Comparison of ENCODE assay signal across 1 cellular context in the genomic region with DNA sequence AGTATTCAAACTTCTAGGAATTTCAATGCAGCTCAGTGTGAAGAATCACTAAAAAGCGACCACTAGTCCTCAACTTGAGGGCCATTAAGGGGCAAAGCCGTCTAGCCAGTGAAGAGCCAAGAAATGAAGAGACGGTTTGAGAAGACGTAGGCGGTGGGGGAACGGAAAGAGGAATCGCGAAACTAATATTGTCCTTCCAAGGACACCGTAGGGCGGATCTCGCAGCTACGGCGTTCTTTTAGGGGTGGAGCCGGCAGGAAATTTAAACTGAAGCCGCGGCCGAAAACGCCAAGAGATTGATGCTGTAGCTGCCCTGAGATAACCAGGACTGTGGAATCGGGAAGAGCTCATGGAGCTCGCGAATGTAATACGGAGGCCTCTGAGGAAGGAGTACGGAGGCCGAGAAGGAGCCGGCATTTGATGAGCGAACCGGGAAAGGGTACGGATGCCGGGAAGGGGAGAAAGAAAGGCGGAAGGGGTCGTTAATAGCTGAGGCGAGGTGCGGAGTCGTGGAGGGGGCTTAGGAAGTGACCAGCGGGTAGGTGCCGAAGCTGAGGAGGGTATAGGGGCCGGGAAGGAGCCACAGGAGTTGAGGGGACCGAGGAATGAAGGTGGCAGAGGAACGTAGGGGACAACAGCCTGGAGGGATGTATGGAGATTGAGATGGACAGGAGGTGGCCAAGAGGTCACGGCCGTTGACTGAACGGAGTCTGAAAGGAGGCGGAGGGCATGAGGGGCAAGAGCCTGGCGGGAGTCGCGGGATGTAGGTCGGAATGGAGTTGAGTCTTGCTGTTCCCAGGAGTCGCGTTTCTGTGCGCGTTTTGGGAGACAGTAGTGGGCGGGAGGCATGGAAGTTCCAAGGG.
TF ChIP-seq lines count a peak whose summit lies in the region.

A gene with protein sequence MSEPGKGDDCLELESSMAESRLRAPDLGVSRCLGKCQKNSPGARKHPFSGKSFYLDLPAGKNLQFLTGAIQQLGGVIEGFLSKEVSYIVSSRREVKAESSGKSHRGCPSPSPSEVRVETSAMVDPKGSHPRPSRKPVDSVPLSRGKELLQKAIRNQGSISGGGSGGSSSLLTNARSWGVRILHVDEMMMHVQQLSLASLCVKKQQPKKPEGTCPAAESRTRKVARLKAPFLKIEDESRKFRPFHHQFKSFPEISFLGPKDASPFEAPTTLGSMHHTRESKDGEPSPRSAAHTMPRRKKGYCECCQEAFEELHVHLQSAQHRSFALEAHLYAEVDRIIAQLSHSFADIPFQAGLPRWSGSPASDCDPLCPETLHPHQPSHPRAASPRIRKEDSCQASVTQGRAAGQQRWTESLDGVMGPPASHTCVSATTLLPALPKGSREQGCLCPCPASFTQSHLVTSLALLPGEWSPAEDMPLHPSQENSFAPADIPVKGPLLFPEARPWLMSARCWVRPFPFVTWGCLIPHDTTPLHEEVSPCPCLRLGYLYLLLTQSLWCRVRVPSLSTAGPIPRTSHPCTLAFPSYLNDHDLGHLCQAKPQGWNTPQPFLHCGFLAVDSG (plus strand): TSS at position 265 of the 863 bp plus-strand sequence. CDS start 156 bp downstream, at position 421.

TF ChIP-seq in K562, 482 proteins besides CTCF, POLR2A, EP300 and RAD21 (continued from another document and continues in another):
- TF ChIP-seq FOXM1 (IDR thresholded peaks at IDR 0.05; ENCODE audit: low read depth) (peak; percentile 86), FOXM1 (CRISPR knock-in tag; IDR thresholded peaks at IDR 0.05; ENCODE audit: low read depth) (no peak), HDAC1 (IDR thresholded peaks at IDR 0.05) (peak; percentile 46 to 97; a peak in 3 of 4 replicates), CHCHD3 (CRISPR knock-in tag; IDR thresholded peaks at IDR 0.05) (no peak), ZKSCAN1 (IDR thresholded peaks at IDR 0.05; ENCODE audit: low read depth, low read length) (no peak), XRCC4 (IDR thresholded peaks at IDR 0.05; ENCODE audit: extremely low read depth, insufficient read depth, insufficient read length) (no peak), CEBPG (CRISPR knock-in tag; IDR thresholded peaks at IDR 0.05) (no peak), CEBPG (tag; conservative IDR thresholded peaks at IDR 0.05 in 1 of 2, IDR thresholded peaks at IDR 0.05 in 1 of 2) (no peak), HMG20A (CRISPR knock-in tag; conservative IDR thresholded peaks at IDR 0.05) (no peak), ZNF121 (CRISPR knock-in tag; conservative IDR thresholded peaks at IDR 0.05) (peak; percentile 3; the same call in 1 of the 2 replicates), POLR2B (IDR thresholded peaks at IDR 0.05; ENCODE audit: low read depth, partially characterized antibody) (peak; percentile 76), RBM25 (IDR thresholded peaks at IDR 0.05; ENCODE audit: low read depth, low read length, severe bottlenecking) (no peak), ZNF77 (CRISPR knock-in tag; IDR thresholded peaks at IDR 0.05) (no peak), GTF2E2 (tag; IDR thresholded peaks at IDR 0.05) (peak; percentile 37; the same call in 1 of the 2 replicates), HDAC2 (IDR thresholded peaks at IDR 0.05) (0 out of 2 replicates have a peak, but pooled peaks have one; percentile 17), BACH1 (tag; IDR thresholded peaks at IDR 0.05) (no peak; the same call in 1 of the 2 replicates), HNRNPH1 (optimal IDR thresholded peaks at IDR 0.05; ENCODE audit: low read depth, low read length) (no peak), PHF8 (IDR thresholded peaks at IDR 0.05; ENCODE audit: borderline replicate concordance, low read length) (peak; percentile 82; the same call in 1 of the 2 replicates), ETV1 (tag; conservative IDR thresholded peaks at IDR 0.05; ENCODE audit: low read depth) (peak; percentile 81), MYBL2 (IDR thresholded peaks at IDR 0.05; ENCODE audit: low read depth) (peak; percentile 92), MYBL2 (CRISPR knock-in tag; IDR thresholded peaks at IDR 0.05; ENCODE audit: borderline replicate concordance) (no peak), OTX1 (CRISPR knock-in tag; IDR thresholded peaks at IDR 0.05) (peak; percentile 46; the same call in 1 of the 2 replicates), KDM5B (IDR thresholded peaks at IDR 0.05; ENCODE audit: insufficient replicate concordance, low read depth, low read length) (peak; percentile 86), KAT2B (IDR thresholded peaks at IDR 0.05; ENCODE audit: low read depth, low read length) (no peak), SRSF7 (optimal IDR thresholded peaks at IDR 0.05; ENCODE audit: low read depth, low read length) (no peak), CCAR2 (IDR thresholded peaks at IDR 0.05; ENCODE audit: low read depth, low read length) (no peak)
- TF ChIP-seq, protein P1, sequence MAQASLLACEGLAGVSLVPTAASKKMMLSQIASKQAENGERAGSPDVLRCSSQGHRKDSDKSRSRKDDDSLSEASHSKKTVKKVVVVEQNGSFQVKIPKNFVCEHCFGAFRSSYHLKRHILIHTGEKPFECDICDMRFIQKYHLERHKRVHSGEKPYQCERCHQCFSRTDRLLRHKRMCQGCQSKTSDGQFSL (CRISPR knock-in tag; IDR thresholded peaks at IDR 0.05) = peak; percentile 79
- TF ChIP-seq, protein P1 (tag; IDR thresholded peaks at IDR 0.05) = no peak
- TF ChIP-seq, protein P2, sequence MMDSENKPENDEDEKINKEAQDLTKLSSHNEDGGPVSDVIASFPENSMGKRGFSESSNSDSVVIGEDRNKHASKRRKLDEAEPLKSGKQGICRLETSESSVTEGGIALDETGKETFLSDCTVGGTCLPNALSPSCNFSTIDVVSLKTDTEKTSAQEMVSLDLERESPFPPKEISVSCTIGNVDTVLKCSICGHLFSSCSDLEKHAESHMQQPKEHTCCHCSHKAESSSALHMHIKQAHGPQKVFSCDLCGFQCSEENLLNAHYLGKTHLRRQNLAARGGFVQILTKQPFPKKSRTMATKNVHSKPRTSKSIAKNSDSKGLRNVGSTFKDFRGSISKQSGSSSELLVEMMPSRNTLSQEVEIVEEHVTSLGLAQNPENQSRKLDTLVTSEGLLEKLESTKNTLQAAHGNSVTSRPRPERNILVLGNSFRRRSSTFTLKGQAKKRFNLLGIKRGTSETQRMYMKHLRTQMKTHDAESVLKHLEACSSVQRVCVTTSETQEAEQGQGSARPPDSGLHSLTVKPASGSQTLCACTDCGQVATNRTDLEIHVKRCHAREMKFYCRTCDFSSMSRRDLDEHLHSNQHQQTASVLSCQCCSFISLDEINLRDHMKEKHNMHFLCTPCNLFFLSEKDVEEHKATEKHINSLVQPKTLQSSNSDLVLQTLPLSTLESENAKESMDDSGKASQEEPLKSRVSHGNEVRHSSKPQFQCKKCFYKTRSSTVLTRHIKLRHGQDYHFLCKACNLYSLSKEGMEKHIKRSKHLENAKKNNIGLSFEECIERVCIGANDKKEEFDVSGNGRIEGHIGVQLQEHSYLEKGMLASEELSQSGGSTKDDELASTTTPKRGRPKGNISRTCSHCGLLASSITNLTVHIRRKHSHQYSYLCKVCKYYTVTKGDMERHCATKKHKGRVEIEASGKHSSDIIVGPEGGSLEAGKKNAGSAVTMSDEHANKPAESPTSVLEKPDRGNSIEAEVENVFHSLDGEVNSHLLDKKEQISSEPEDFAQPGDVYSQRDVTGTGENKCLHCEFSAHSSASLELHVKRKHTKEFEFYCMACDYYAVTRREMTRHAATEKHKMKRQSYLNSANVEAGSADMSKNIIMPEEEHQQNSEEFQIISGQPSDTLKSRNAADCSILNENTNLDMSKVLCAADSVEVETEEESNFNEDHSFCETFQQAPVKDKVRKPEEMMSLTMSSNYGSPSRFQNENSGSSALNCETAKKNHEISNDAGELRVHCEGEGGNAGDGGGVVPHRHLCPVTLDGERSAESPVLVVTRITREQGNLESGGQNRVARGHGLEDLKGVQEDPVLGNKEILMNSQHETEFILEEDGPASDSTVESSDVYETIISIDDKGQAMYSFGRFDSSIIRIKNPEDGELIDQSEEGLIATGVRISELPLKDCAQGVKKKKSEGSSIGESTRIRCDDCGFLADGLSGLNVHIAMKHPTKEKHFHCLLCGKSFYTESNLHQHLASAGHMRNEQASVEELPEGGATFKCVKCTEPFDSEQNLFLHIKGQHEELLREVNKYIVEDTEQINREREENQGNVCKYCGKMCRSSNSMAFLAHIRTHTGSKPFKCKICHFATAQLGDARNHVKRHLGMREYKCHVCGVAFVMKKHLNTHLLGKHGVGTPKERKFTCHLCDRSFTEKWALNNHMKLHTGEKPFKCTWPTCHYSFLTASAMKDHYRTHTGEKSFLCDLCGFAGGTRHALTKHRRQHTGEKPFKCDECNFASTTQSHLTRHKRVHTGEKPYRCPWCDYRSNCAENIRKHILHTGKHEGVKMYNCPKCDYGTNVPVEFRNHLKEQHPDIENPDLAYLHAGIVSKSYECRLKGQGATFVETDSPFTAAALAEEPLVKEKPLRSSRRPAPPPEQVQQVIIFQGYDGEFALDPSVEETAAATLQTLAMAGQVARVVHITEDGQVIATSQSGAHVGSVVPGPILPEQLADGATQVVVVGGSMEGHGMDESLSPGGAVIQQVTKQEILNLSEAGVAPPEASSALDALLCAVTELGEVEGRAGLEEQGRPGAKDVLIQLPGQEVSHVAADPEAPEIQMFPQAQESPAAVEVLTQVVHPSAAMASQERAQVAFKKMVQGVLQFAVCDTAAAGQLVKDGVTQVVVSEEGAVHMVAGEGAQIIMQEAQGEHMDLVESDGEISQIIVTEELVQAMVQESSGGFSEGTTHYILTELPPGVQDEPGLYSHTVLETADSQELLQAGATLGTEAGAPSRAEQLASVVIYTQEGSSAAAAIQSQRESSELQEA (IDR thresholded peaks at IDR 0.05; ENCODE audit: low read depth) = peak; percentile 100
- TF ChIP-seq, protein P3, sequence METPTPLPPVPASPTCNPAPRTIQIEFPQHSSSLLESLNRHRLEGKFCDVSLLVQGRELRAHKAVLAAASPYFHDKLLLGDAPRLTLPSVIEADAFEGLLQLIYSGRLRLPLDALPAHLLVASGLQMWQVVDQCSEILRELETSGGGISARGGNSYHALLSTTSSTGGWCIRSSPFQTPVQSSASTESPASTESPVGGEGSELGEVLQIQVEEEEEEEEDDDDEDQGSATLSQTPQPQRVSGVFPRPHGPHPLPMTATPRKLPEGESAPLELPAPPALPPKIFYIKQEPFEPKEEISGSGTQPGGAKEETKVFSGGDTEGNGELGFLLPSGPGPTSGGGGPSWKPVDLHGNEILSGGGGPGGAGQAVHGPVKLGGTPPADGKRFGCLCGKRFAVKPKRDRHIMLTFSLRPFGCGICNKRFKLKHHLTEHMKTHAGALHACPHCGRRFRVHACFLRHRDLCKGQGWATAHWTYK (CRISPR knock-in tag; IDR thresholded peaks at IDR 0.05) = no peak
- TF ChIP-seq, protein P4, sequence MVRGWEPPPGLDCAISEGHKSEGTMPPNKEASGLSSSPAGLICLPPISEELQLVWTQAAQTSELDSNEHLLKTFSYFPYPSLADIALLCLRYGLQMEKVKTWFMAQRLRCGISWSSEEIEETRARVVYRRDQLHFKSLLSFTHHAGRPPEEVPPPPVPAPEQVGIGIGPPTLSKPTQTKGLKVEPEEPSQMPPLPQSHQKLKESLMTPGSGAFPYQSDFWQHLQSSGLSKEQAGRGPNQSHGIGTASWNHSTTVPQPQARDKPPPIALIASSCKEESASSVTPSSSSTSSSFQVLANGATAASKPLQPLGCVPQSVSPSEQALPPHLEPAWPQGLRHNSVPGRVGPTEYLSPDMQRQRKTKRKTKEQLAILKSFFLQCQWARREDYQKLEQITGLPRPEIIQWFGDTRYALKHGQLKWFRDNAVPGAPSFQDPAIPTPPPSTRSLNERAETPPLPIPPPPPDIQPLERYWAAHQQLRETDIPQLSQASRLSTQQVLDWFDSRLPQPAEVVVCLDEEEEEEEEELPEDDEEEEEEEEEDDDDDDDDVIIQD (CRISPR knock-in tag; IDR thresholded peaks at IDR 0.05) = no peak
- TF ChIP-seq, protein P5, sequence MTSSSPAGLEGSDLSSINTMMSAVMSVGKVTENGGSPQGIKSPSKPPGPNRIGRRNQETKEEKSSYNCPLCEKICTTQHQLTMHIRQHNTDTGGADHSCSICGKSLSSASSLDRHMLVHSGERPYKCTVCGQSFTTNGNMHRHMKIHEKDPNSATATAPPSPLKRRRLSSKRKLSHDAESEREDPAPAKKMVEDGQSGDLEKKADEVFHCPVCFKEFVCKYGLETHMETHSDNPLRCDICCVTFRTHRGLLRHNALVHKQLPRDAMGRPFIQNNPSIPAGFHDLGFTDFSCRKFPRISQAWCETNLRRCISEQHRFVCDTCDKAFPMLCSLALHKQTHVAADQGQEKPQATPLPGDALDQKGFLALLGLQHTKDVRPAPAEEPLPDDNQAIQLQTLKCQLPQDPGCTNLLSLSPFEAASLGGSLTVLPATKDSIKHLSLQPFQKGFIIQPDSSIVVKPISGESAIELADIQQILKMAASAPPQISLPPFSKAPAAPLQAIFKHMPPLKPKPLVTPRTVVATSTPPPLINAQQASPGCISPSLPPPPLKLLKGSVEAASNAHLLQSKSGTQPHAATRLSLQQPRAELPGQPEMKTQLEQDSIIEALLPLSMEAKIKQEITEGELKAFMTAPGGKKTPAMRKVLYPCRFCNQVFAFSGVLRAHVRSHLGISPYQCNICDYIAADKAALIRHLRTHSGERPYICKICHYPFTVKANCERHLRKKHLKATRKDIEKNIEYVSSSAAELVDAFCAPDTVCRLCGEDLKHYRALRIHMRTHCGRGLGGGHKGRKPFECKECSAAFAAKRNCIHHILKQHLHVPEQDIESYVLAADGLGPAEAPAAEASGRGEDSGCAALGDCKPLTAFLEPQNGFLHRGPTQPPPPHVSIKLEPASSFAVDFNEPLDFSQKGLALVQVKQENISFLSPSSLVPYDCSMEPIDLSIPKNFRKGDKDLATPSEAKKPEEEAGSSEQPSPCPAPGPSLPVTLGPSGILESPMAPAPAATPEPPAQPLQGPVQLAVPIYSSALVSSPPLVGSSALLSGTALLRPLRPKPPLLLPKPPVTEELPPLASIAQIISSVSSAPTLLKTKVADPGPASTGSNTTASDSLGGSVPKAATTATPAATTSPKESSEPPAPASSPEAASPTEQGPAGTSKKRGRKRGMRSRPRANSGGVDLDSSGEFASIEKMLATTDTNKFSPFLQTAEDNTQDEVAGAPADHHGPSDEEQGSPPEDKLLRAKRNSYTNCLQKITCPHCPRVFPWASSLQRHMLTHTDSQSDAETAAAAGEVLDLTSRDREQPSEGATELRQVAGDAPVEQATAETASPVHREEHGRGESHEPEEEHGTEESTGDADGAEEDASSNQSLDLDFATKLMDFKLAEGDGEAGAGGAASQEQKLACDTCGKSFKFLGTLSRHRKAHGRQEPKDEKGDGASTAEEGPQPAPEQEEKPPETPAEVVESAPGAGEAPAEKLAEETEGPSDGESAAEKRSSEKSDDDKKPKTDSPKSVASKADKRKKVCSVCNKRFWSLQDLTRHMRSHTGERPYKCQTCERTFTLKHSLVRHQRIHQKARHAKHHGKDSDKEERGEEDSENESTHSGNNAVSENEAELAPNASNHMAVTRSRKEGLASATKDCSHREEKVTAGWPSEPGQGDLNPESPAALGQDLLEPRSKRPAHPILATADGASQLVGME (CRISPR knock-in tag; IDR thresholded peaks at IDR 0.05) = no peak
- TF ChIP-seq, protein P6, sequence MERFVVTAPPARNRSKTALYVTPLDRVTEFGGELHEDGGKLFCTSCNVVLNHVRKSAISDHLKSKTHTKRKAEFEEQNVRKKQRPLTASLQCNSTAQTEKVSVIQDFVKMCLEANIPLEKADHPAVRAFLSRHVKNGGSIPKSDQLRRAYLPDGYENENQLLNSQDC (CRISPR knock-in tag; IDR thresholded peaks at IDR 0.05) = no peak
